In genomic region chr7:116403265-116403664, GRCh38 we compare ENCODE assay signal across 17 cellular contexts.
DNase-seq lines count a peak whose midpoint lies in the region; ATAC-seq lines count a peak whose summit lies in the region.
"Had no signal": no experiment of that assay in that cellular context is flagged by ENCODE, and none has a peak within 500 bp of the region (broad histone marks: within the 10 kb centered on the region; RNA-seq: fewer than 3 reads in every experiment).

No MANE protein-coding gene starts in this region.

- no peak overlapping the region for H2BK5ac ChIP-seq in mesenchymal stem cell (ENCODE audit: low read depth, low read length, poor library complexity, severe bottlenecking)

- H3K27ac ChIP-seq in epithelial cell of prostate = peak overlapping the region; percentile 16
- no peak overlapping the region for H3K27ac ChIP-seq in mesenchymal stem cell (ENCODE audit: low read length, poor library complexity, severe bottlenecking)

- H3K79me1 ChIP-seq in mesenchymal stem cell (replicated peaks; ENCODE audit: low read length, poor library complexity, severe bottlenecking) = no peaks in the 10 kb centered on the region

- DNase-seq in EH (ENCODE audit: low read depth) (peak; percentile 51), LHCN-M2 (ENCODE audit: low read depth) (peak; percentile 67), epithelial cell of prostate (ENCODE audit: low read depth, low spot score) (no peak), mesenchymal stem cell (no peak), NCI-H2081 treated with DMSO at 0.1 percent for 48 hours (lab: John Stamatoyannopoulos, UW) (no peak)
- no peak for DNase-seq in activated CD8-positive, alpha-beta memory T cell treated with anti-CD3 and anti-CD28 coated beads for 24 hours
- DNase-seq in activated CD4-positive, alpha-beta T cell treated with anti-CD3 and anti-CD28 coated beads for 36 hours = no peak
- DNase-seq: activated effector memory CD4-positive, alpha-beta T cell treated with anti-CD3 and anti-CD28 coated beads, Interleukin-2, amount 50 U/mL, for 16 hours; caudate nucleus; DMS 273 treated with DMSO at 0.1 percent for 48 hours; effector CD4-positive, alpha-beta T cell; left colon; NCI-H1694 treated with DMSO at 0.1 percent for 48 hours; NCI-H69; retina had no signal

- H2AFZ ChIP-seq in mesenchymal stem cell (ENCODE audit: low read depth, low read length) = no peak overlapping the region

- no peak overlapping the region for H3K4me2 ChIP-seq in mesenchymal stem cell (ENCODE audit: low read length, poor library complexity, severe bottlenecking)

- H3K4me1 Mint-ChIP-seq in activated CD4-positive, alpha-beta T cell treated with anti-CD3 and anti-CD28 coated beads for 36 hours = no peaks in the 10 kb centered on the region
- H3K4me1 Mint-ChIP-seq: CD14-positive monocyte; stimulated activated memory B cell treated with anti-CD40 and anti-IgM and Interleukin-4, amounts not matched to agents 10 μg/mL and 1 μg/mL and 100 μg/mL, for 72 hours had no signal

- H3K18ac ChIP-seq in mesenchymal stem cell (ENCODE audit: low read depth in 1 of 2, low read length in 2 of 2) = no peak overlapping the region

- H3K14ac ChIP-seq in mesenchymal stem cell (ENCODE audit: low read length in 2 of 2) = no peak overlapping the region

- no peak for ATAC-seq in activated CD4-positive, alpha-beta T cell treated with anti-CD3 and anti-CD28 coated beads for 36 hours
- ATAC-seq: left colon; stimulated activated memory B cell treated with anti-CD40 and anti-IgM and Interleukin-4, amounts not matched to agents 10 μg/mL and 1 μg/mL and 100 μg/mL, for 72 hours had no signal

- peaks cover 2% of the 10 kb centered on the region for H3K4me1 ChIP-seq in mesenchymal stem cell (ENCODE audit: control insufficient read depth, insufficient read depth, low read depth, low read length)

- no peak overlapping the region for H3K4ac ChIP-seq in mesenchymal stem cell (ENCODE audit: low read depth in 1 of 2, low read length in 2 of 2)

- CTCF ChIA-PET in activated CD4-positive, alpha-beta T cell treated with anti-CD3 and anti-CD28 coated beads for 36 hours (lab: Charles Lee) = no interaction called here

- no peak overlapping the region for H3K23ac ChIP-seq in mesenchymal stem cell (ENCODE audit: low read length in 2 of 2)

- H3K9me3 ChIP-seq in mesenchymal stem cell (ENCODE audit: control insufficient read depth, low read length) = peaks cover under 1% of the 10 kb centered on the region

- no peak overlapping the region for H2BK120ac ChIP-seq in mesenchymal stem cell (ENCODE audit: low read depth, low read length)

- H2AK5ac ChIP-seq in mesenchymal stem cell (ENCODE audit: low read length, severe bottlenecking) = no peak overlapping the region

- no peak overlapping the region for H4K91ac ChIP-seq in mesenchymal stem cell (ENCODE audit: low read length)

- 94% methylated on average over 1 of the region's 1 CpG for WGBS in mesenchymal stem cell

- H4K8ac ChIP-seq in mesenchymal stem cell (ENCODE audit: low read length) = no peak overlapping the region

- H3K27ac Mint-ChIP-seq in activated CD4-positive, alpha-beta T cell treated with anti-CD3 and anti-CD28 coated beads for 36 hours = no peak overlapping the region
- H3K27ac Mint-ChIP-seq: CD14-positive monocyte; stimulated activated memory B cell treated with anti-CD40 and anti-IgM and Interleukin-4, amounts not matched to agents 10 μg/mL and 1 μg/mL and 100 μg/mL, for 72 hours had no signal

- H3K27me3 Mint-ChIP-seq in activated CD4-positive, alpha-beta T cell treated with anti-CD3 and anti-CD28 coated beads for 36 hours = peaks cover 15% of the 10 kb centered on the region

- no peak overlapping the region for H2BK12ac ChIP-seq in mesenchymal stem cell (ENCODE audit: low read length in 2 of 2)

- H3K9me3 Mint-ChIP-seq in activated CD4-positive, alpha-beta T cell treated with anti-CD3 and anti-CD28 coated beads for 36 hours (ENCODE audit: low read depth) = no peaks in the 10 kb centered on the region
- H3K9me3 Mint-ChIP-seq: stimulated activated memory B cell treated with anti-CD40 and anti-IgM and Interleukin-4, amounts not matched to agents 10 μg/mL and 1 μg/mL and 100 μg/mL, for 72 hours had no signal

- no peaks in the 10 kb centered on the region for H3K36me3 ChIP-seq in mesenchymal stem cell (ENCODE audit: control insufficient read depth in 1 of 2, insufficient read depth in 2 of 2, low read depth in 1 of 2, low read length in 2 of 2)

- intact Hi-C loops in activated CD4-positive, alpha-beta T cell treated with anti-CD3 and anti-CD28 coated beads for 36 hours (cut with DNase I, micrococcal nuclease) = no loop called here

- no peaks in the 10 kb centered on the region for H3K27me3 ChIP-seq in mesenchymal stem cell (ENCODE audit: control insufficient read depth in 1 of 2, insufficient read depth in 1 of 2, low read length in 2 of 2)

- POLR2A ChIA-PET in activated CD4-positive, alpha-beta T cell treated with anti-CD3 and anti-CD28 coated beads for 36 hours (lab: Charles Lee) = no interaction called here

- H3K4me3 Mint-ChIP-seq in activated CD4-positive, alpha-beta T cell treated with anti-CD3 and anti-CD28 coated beads for 36 hours = no peak overlapping the region
- H3K4me3 Mint-ChIP-seq: CD14-positive monocyte; stimulated activated memory B cell treated with anti-CD40 and anti-IgM and Interleukin-4, amounts not matched to agents 10 μg/mL and 1 μg/mL and 100 μg/mL, for 72 hours had no signal

- no peak overlapping the region for H3K4me3 ChIP-seq in mesenchymal stem cell (ENCODE audit: insufficient read depth in 1 of 2, low read depth in 1 of 2, low read length in 2 of 2)

- no peaks in the 10 kb centered on the region for H3K36me3 Mint-ChIP-seq in activated CD4-positive, alpha-beta T cell treated with anti-CD3 and anti-CD28 coated beads for 36 hours (ENCODE audit: low read depth)
- H3K36me3 Mint-ChIP-seq: CD14-positive monocyte; stimulated activated memory B cell treated with anti-CD40 and anti-IgM and Interleukin-4, amounts not matched to agents 10 μg/mL and 1 μg/mL and 100 μg/mL, for 72 hours had no signal

- H3K9ac ChIP-seq in mesenchymal stem cell (ENCODE audit: low read length) = peak overlapping the region; percentile 0

- no peak overlapping the region for H2BK15ac ChIP-seq in mesenchymal stem cell (ENCODE audit: low read depth, poor library complexity, severe bottlenecking)

Comparison
In these comparisons a context has a peak if more than half of its experiments do, and no peak if none do; other contexts are left out.
1. DNase-seq: peak in EH (single experiment) and LHCN-M2 (single experiment); none in epithelial cell of prostate (single experiment), mesenchymal stem cell (single experiment), activated CD8-positive, alpha-beta memory T cell treated with anti-CD3 and anti-CD28 coated beads for 24 hours (single experiment), NCI-H2081 treated with DMSO at 0.1 percent for 48 hours (single experiment) and activated CD4-positive, alpha-beta T cell treated with anti-CD3 and anti-CD28 coated beads for 36 hours (single experiment).